ENCODE assay signal across 12 cellular contexts in the genomic region with DNA sequence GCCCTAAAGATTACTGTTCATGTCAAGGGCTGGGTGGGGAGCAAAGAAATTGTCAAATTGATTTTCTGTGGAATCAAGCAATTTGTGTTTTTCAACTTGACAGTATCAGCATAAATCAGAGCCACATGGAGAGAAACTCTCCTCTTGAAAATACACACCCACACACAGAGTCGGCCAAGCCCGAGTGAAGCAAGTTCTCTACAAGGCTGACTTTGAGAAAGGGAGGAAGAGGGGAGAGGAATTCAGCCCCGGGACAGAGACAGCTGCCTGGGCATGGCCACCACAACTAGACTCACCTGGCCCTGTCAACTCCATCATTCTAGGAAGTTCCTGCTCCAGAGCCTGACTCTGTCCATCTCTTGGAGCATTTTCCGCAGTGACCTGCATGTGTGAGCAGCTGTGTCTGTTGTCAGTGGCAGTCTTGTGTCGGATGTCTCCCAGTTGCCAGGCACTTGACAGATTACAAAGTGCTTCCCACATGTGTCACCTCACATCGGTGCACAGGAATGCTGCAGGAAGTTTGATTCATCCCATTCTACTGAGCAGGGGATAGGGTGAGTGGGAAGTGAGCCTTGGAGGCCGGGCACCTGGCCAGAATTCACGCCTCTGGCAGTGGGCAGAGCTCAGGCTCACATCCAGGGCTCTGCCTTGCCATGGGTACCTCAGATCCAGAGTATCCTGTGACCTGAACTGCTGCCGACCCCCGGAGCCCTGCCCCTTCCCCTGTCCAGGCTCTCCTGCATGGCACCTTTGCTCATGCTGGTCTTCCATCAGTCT. TPM values are rescaled to one million over a fixed set of nuclear protein-coding genes. Genes with fewer than 3 reads are reported as not detected.
DNase-seq lines count a peak whose midpoint lies in the region; FAIRE-seq and TF ChIP-seq lines count a peak whose summit lies in the region.
"Had no signal": no experiment of that assay in that cellular context is flagged by ENCODE, and none has a peak within 500 bp of the region (broad histone marks: within the 10 kb centered on the region; RNA-seq: fewer than 3 reads in every experiment).

No MANE protein-coding gene starts in this region.

- intact Hi-C loops in activated naive CD4-positive, alpha-beta T cell treated with anti-CD3 and anti-CD28 coated beads for 36 hours (cut with micrococcal nuclease): no loop called here

- DNase-seq in BE2C (peak; percentile 28), MG63 (peak; percentile 93), H1 (ENCODE audit: low read depth in 1 of 2, low spot score in 2 of 2) (no peak), myocyte (ENCODE audit: low read depth) (peak; percentile 99), mesothelial cell of epicardium (ENCODE audit: low spot score in 2 of 2, unreplicated experiment in 2 of 2) (no peak), mesenteric fat pad (ENCODE audit: low spot score) (no peak)
- no peak for DNase-seq in activated naive CD4-positive, alpha-beta T cell treated with anti-CD3 and anti-CD28 coated beads for 36 hours
- no peak for DNase-seq in activated naive CD8-positive, alpha-beta T cell treated with anti-CD3 and anti-CD28 coated beads for 36 hours
- DNase-seq: activated CD4-positive, CD25-positive, alpha-beta regulatory T cell treated with anti-CD3 and anti-CD28 coated beads, Interleukin-2, amount 50 U/mL, for 72 hours; MV-4-11 had no signal

- 97% methylated on average over 10 of the region's 10 CpGs; no CpG with 5 or more reads in 1 of the 2 experiments for WGBS in H1 (ENCODE audit: extremely low coverage in 1 of 2, insufficient coverage in 1 of 2, insufficient read length in 1 of 2, insufficient replicate concordance in 2 of 2, low coverage in 1 of 2, low lambda C conversion rate in 2 of 2, missing lambda C conversion rate in 1 of 2), 2 experiments

- no peak overlapping the region for H3K23ac ChIP-seq in H1 (ENCODE audit: insufficient read length)

- H3K9me3 ChIP-seq in BE2C (no peaks in the 10 kb centered on the region), MG63 (peaks cover 10% of the 10 kb centered on the region), H1 (ENCODE audit: insufficient read depth in 2 of 2, low read depth in 1 of 2, low read length in 1 of 2) (peaks cover under 1 to 3% of the 10 kb centered on the region in 2 experiments; a peak in 1 of 4 replicates)
- H3K9me3 ChIP-seq: psoas muscle had no signal

- POLR2A ChIA-PET in H1 (lab: Charles Lee; ENCODE audit: partially characterized antibody): no interaction called here

- no peak overlapping the region for H3K4me3 Mint-ChIP-seq in mesothelial cell of epicardium
- H3K4me3 Mint-ChIP-seq in activated naive CD4-positive, alpha-beta T cell treated with anti-CD3 and anti-CD28 coated beads for 36 hours: no peak overlapping the region
- H3K4me3 Mint-ChIP-seq in activated naive CD8-positive, alpha-beta T cell treated with anti-CD3 and anti-CD28 coated beads for 36 hours: no peak overlapping the region

- CTCF ChIA-PET in H1 (lab: Charles Lee; ENCODE audit: partially characterized antibody): no interaction called here
- CTCF ChIA-PET in activated naive CD4-positive, alpha-beta T cell treated with anti-CD3 and anti-CD28 coated beads for 36 hours (lab: Charles Lee): no interaction called here

- H4K20me1 ChIP-seq in H1 (replicated peaks in 1 of 2; ENCODE audit: control insufficient read depth in 1 of 2, insufficient read depth in 2 of 2, low read length in 2 of 2): no peaks in the 10 kb centered on the region

- no peak overlapping the region for H3K56ac ChIP-seq in H1 (replicated peaks; ENCODE audit: insufficient read length, low read depth, low read length)

- H3K36me3 Mint-ChIP-seq in mesothelial cell of epicardium: no peaks in the 10 kb centered on the region
- no peaks in the 10 kb centered on the region for H3K36me3 Mint-ChIP-seq in activated naive CD4-positive, alpha-beta T cell treated with anti-CD3 and anti-CD28 coated beads for 36 hours (ENCODE audit: low read depth)
- no peaks in the 10 kb centered on the region for H3K36me3 Mint-ChIP-seq in activated naive CD8-positive, alpha-beta T cell treated with anti-CD3 and anti-CD28 coated beads for 36 hours

- no peak overlapping the region for H2BK120ac ChIP-seq in H1 (replicated peaks; ENCODE audit: low read depth, low read length)

- H3K4me3 ChIP-seq in BE2C (ENCODE audit: low read depth, low read length) (no peak overlapping the region), MG63 (no peak overlapping the region), H1 (ENCODE audit: extremely low read depth in 1 of 4, insufficient read depth in 2 of 4, low read depth in 3 of 4, low read length in 4 of 4) (no peak overlapping the region)
- H3K4me3 ChIP-seq: hepatocyte, psoas muscle had no signal

- no peaks in the 10 kb centered on the region for H3K79me2 ChIP-seq in H1 (ENCODE audit: control insufficient read depth in 1 of 2, insufficient read depth in 2 of 2, low read length in 2 of 2)
- H3K79me2 ChIP-seq: hepatocyte had no signal

- H3K27me3 Mint-ChIP-seq in mesothelial cell of epicardium (ENCODE audit: low read depth): peaks cover 26% of the 10 kb centered on the region
- peaks cover 2% of the 10 kb centered on the region for H3K27me3 Mint-ChIP-seq in activated naive CD4-positive, alpha-beta T cell treated with anti-CD3 and anti-CD28 coated beads for 36 hours (ENCODE audit: low read depth)
- H3K27me3 Mint-ChIP-seq in activated naive CD8-positive, alpha-beta T cell treated with anti-CD3 and anti-CD28 coated beads for 36 hours: no peaks in the 10 kb centered on the region

- TF ChIP-seq CTCF in BE2C (IDR thresholded peaks at IDR 0.05; ENCODE audit: low read depth, low read length): no peak
- no peak for TF ChIP-seq CTCF in H1 (IDR thresholded peaks at IDR 0.05; ENCODE audit: control extremely low read depth in 1 of 3, insufficient read depth in 1 of 3, low read depth in 1 of 3, low read length in 3 of 3)
- TF ChIP-seq CTCF in mesothelial cell of epicardium (IDR thresholded peaks at IDR 0.05; ENCODE audit: unreplicated experiment): no peak

- no peak overlapping the region for H3K9ac ChIP-seq in H1 (replicated peaks in 1 of 4; ENCODE audit: extremely low read depth in 1 of 4, low read depth in 3 of 4, low read length in 3 of 4)

- no peak overlapping the region for H3K4ac ChIP-seq in H1 (replicated peaks; ENCODE audit: insufficient read length, low read depth, low read length)

- TF ChIP-seq EP300 in H1 (IDR thresholded peaks at IDR 0.05; ENCODE audit: borderline replicate concordance in 1 of 2, low read depth in 2 of 2, low read length in 2 of 2): no peak

- H3K4me1 ChIP-seq in BE2C: no peaks in the 10 kb centered on the region
- peaks cover 0 to 2% (median 0%) of the 10 kb centered on the region in 4 experiments; a peak in 1 of 7 replicates for H3K4me1 ChIP-seq in H1 (replicated peaks in 1 of 4; ENCODE audit: control insufficient read depth in 3 of 4, insufficient read depth in 4 of 4, low read length in 3 of 4)
- H3K4me1 ChIP-seq: psoas muscle had no signal

- H2BK5ac ChIP-seq in H1 (ENCODE audit: low read depth, low read length): no peak overlapping the region

- H3K27ac ChIP-seq in H1 (ENCODE audit: low read depth, low read length): no peak overlapping the region
- H3K27ac ChIP-seq: hepatocyte, psoas muscle had no signal

- no peak overlapping the region for H3K4me2 ChIP-seq in H1 (ENCODE audit: insufficient read depth in 1 of 2, low read depth in 2 of 2, low read length in 2 of 2)
- H3K4me2 ChIP-seq: hepatocyte had no signal

- no peaks in the 10 kb centered on the region for H3K27me3 ChIP-seq in BE2C
- no peaks in the 10 kb centered on the region for H3K27me3 ChIP-seq in MG63
- H3K27me3 ChIP-seq in H1 (replicated peaks in 1 of 4; ENCODE audit: control insufficient read depth in 3 of 4, extremely low read depth in 1 of 4, insufficient read depth in 3 of 4, low read length in 3 of 4): no peaks in the 10 kb centered on the region
- H3K27me3 ChIP-seq: hepatocyte had no signal

- peaks cover 11% of the 10 kb centered on the region for H3K4me1 Mint-ChIP-seq in mesothelial cell of epicardium
- H3K4me1 Mint-ChIP-seq in activated naive CD4-positive, alpha-beta T cell treated with anti-CD3 and anti-CD28 coated beads for 36 hours (ENCODE audit: low read depth): no peaks in the 10 kb centered on the region
- H3K4me1 Mint-ChIP-seq in activated naive CD8-positive, alpha-beta T cell treated with anti-CD3 and anti-CD28 coated beads for 36 hours: no peaks in the 10 kb centered on the region

- no peak for FAIRE-seq in H1 (lab: Jason Lieb, UNC)

- TF ChIP-seq POLR2A in H1 (IDR thresholded peaks at IDR 0.05; ENCODE audit: control extremely low read depth in 1 of 2, low read depth in 2 of 2, low read length in 2 of 2): no peak

- H3K27ac Mint-ChIP-seq in mesothelial cell of epicardium: no peak overlapping the region
- H3K27ac Mint-ChIP-seq in activated naive CD4-positive, alpha-beta T cell treated with anti-CD3 and anti-CD28 coated beads for 36 hours: no peak overlapping the region
- H3K27ac Mint-ChIP-seq in activated naive CD8-positive, alpha-beta T cell treated with anti-CD3 and anti-CD28 coated beads for 36 hours: no peak overlapping the region

- no peak overlapping the region for H2AK5ac ChIP-seq in H1 (ENCODE audit: low read depth, low read length)

- no peak overlapping the region for H2BK12ac ChIP-seq in H1 (ENCODE audit: low read depth, low read length)

- H4K5ac ChIP-seq in H1 (ENCODE audit: insufficient read length, low read depth, low read length): no peak overlapping the region

- no peak overlapping the region for H2AFZ ChIP-seq in H1 (ENCODE audit: low read length)
- H2AFZ ChIP-seq: hepatocyte had no signal

- H2BK20ac ChIP-seq in H1 (ENCODE audit: low read length): 0 out of 2 replicates have a peak overlapping the region, but pooled peaks have one; percentile 48

- no peak overlapping the region for H4K91ac ChIP-seq in H1 (replicated peaks; ENCODE audit: insufficient read length, low read length)

- H3K9me3 Mint-ChIP-seq in mesothelial cell of epicardium: peaks cover 21% of the 10 kb centered on the region
- peaks cover 11% of the 10 kb centered on the region for H3K9me3 Mint-ChIP-seq in activated naive CD4-positive, alpha-beta T cell treated with anti-CD3 and anti-CD28 coated beads for 36 hours
- no peaks in the 10 kb centered on the region for H3K9me3 Mint-ChIP-seq in activated naive CD8-positive, alpha-beta T cell treated with anti-CD3 and anti-CD28 coated beads for 36 hours

- H3K36me3 ChIP-seq in BE2C: no peaks in the 10 kb centered on the region
- peaks cover 6% of the 10 kb centered on the region for H3K36me3 ChIP-seq in MG63
- H3K36me3 ChIP-seq in H1 (ENCODE audit: control insufficient read depth in 2 of 4, insufficient read depth in 4 of 4, low read length in 3 of 4): no peaks in the 10 kb centered on the region

- H2BK15ac ChIP-seq in H1 (ENCODE audit: low read length): no peak overlapping the region

- no peak overlapping the region for H3K14ac ChIP-seq in H1 (ENCODE audit: insufficient read length)

- no peaks in the 10 kb centered on the region for H3K79me1 ChIP-seq in H1 (ENCODE audit: low read depth, low read length)

- TF ChIP-seq RAD21 in H1 (IDR thresholded peaks at IDR 0.05 in 1 of 2, conservative IDR thresholded peaks at IDR 0.05 in 1 of 2; ENCODE audit: low read depth in 2 of 2, low read length in 2 of 2): no peak

- H3K18ac ChIP-seq in H1 (ENCODE audit: extremely low read depth, low read length): no peak overlapping the region

- H4K8ac ChIP-seq in H1 (ENCODE audit: extremely low read depth, insufficient read depth, low read length): no peak overlapping the region

- no peaks in the 10 kb centered on the region for H3K23me2 ChIP-seq in H1 (ENCODE audit: low read depth, low read length)

RNA-seq across cellular contexts. Expression of gene ADAM12, which starts 37.9 kb away (rescaled TPM):
- polyA plus RNA-seq in BE2C (2012; ENCODE audit: insufficient read depth, insufficient read length, low read depth): 67.4 TPM
- total RNA-seq in MG63 (2014; rRNA removed; shearing (Covaris generic); ENCODE audit: low replicate concordance): 15.3 and 15.8 TPM in 2 replicates
- total RNA-seq in H1 (2021; fragmentation: NEBNext Ultra II Directional; extraction: Animal tissue kit (Norgen Biotek cat#: 25700)): 0.07 and 0.19 TPM in 2 replicates
- polyA plus RNA-seq in H1 (2011; rRNA removed): 0.17 and 0.20 TPM in 2 replicates
- polyA plus RNA-seq in H1 (2011; cell fraction: cytosol; rRNA removed): 0.13 TPM
- polyA plus RNA-seq in H1 (2011; cell fraction: nucleus; rRNA removed): 0.51 TPM
- polyA plus RNA-seq in H1 (2012, experiment 1 of 2): 0.11 to 0.30 TPM (median 0.21 TPM) in 4 replicates
- polyA plus RNA-seq in H1 (2012, experiment 2 of 2): 0.03 TPM
- polyA plus RNA-seq in H1 (2013, experiment 1 of 2): 0.47 TPM
- 0.09 TPM for polyA plus RNA-seq in H1 (2013, experiment 2 of 2)
- 0.12 and 0.54 TPM in 2 replicates for polyA minus RNA-seq in H1 (2011; rRNA and poly(A)+ RNA removed)
- 0.66 TPM for polyA minus RNA-seq in H1 (2011; cell fraction: cytosol; rRNA and poly(A)+ RNA removed)
- polyA minus RNA-seq in H1 (2011; cell fraction: nucleus; rRNA and poly(A)+ RNA removed): 1.7 TPM
- total RNA-seq in myocyte (14.4 and 15.5 TPM in 2 replicates), mesothelial cell of epicardium (10.1 to 13.4 TPM (median 13.3 TPM) in 3 replicates), mesenteric fat pad (77.9 TPM)
- 58.2 TPM for polyA plus RNA-seq in myocyte (2012)
- not detected for total RNA-seq in activated naive CD4-positive, alpha-beta T cell treated with anti-CD3 and anti-CD28 coated beads for 36 hours
- under 1 TPM in 1 of 2 experiments, not detected in 1; 0.08 TPM for total RNA-seq in activated naive CD8-positive, alpha-beta T cell treated with anti-CD3 and anti-CD28 coated beads for 36 hours

Comparison
In these comparisons a context has a peak if more than half of its experiments do, and no peak if none do; other contexts are left out.
1. DNase-seq: peak in BE2C (single experiment), MG63 (single experiment) and myocyte (single experiment); none in H1 (0 of 2), mesothelial cell of epicardium (0 of 2), activated naive CD4-positive, alpha-beta T cell treated with anti-CD3 and anti-CD28 coated beads for 36 hours (single experiment), activated naive CD8-positive, alpha-beta T cell treated with anti-CD3 and anti-CD28 coated beads for 36 hours (single experiment) and mesenteric fat pad (single experiment).